ENCODE assay signal across 1 cellular context in genomic region chr17:158379-158778, GRCh38.
TF ChIP-seq lines count a peak whose summit lies in the region.

No MANE protein-coding gene starts in this region.

TF ChIP-seq in H1, 55 proteins besides CTCF, POLR2A, EP300 and RAD21:
- TF ChIP-seq SAP30 (IDR thresholded peaks at IDR 0.05; ENCODE audit: insufficient read depth, insufficient replicate concordance, low read length) = no peak
- no peak for TF ChIP-seq ATF2 (IDR thresholded peaks at IDR 0.05; ENCODE audit: low read length)
- no peak for TF ChIP-seq USF2 (IDR thresholded peaks at IDR 0.05; ENCODE audit: low read length)
- TF ChIP-seq HDAC2 (IDR thresholded peaks at IDR 0.05; ENCODE audit: borderline replicate concordance in 1 of 2, low read depth in 2 of 2, low read length in 2 of 2) = no peak
- TF ChIP-seq JUN (IDR thresholded peaks at IDR 0.05; ENCODE audit: low read depth, low read length) = no peak
- TF ChIP-seq ZNF274 (IDR thresholded peaks at IDR 0.05; ENCODE audit: borderline replicate concordance, extremely low read depth, low read length) = no peak
- no peak for TF ChIP-seq SRF (IDR thresholded peaks at IDR 0.05; ENCODE audit: low read depth, low read length)
